21 cellular contexts compared by ENCODE assay signal in the genomic region with DNA sequence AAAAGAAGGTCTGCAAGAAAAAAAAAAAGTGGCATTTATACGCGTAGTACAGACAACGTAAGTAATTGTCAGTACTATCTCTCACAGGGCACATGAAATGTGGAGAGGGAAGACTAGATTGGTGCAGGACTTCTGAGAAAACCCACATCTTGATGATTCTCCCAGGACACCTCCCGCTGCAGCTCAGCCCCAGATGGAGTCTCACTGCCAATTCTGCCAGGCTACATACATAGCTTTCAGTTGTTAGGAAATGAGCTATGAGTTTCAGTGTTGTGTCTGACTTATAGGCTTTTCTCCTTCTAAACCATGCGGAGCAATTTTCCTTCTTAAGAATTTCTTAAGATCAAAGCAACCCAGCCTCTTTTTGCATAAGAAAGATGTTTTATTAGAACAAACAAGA. TPM values are rescaled to one million over a fixed set of nuclear protein-coding genes. Genes with fewer than 3 reads are reported as not detected.
DNase-seq lines count a peak whose midpoint lies in the region; ATAC-seq and TF ChIP-seq lines count a peak whose summit lies in the region.
"Had no signal": no experiment of that assay in that cellular context is flagged by ENCODE, and none has a peak within 500 bp of the region (broad histone marks: within the 10 kb centered on the region; RNA-seq: fewer than 3 reads in every experiment).

No MANE protein-coding gene starts in this region.

- H3K9ac ChIP-seq in MM.1S (ENCODE audit: low read length): no peak overlapping the region
- H3K9ac ChIP-seq: BLaER1, KMS-11 had no signal

- no peaks in the 10 kb centered on the region for H4K20me1 ChIP-seq in MM.1S (ENCODE audit: insufficient read depth, low read length)
- H4K20me1 ChIP-seq: BLaER1 had no signal

- peak overlapping the region; percentile 8 for H3K4me3 Mint-ChIP-seq in memory B cell
- H3K4me3 Mint-ChIP-seq in stimulated activated memory B cell treated with anti-CD40 and anti-IgM and Interleukin-4, amounts not matched to agents 10 μg/mL and 1 μg/mL and 100 μg/mL, for 72 hours: no peak overlapping the region
- H3K4me3 Mint-ChIP-seq: CD4-positive, alpha-beta T cell had no signal

- no peak overlapping the region for H3K4me3 ChIP-seq in MM.1S (ENCODE audit: low read length)
- H3K4me3 ChIP-seq in BE2C (ENCODE audit: low read depth, low read length): no peak overlapping the region
- H3K4me3 ChIP-seq: BLaER1, PC-9 had no signal

- no peaks in the 10 kb centered on the region for H3K79me2 ChIP-seq in MM.1S (ENCODE audit: low read length)

- H3K4me2 ChIP-seq in MM.1S (ENCODE audit: low read depth, low read length): 0 out of 2 replicates have a peak overlapping the region, but pooled peaks have one; percentile 23
- H3K4me2 ChIP-seq: BLaER1, KMS-11, PC-9 had no signal

- H3K9me3 Mint-ChIP-seq in memory B cell: peaks cover 2% of the 10 kb centered on the region
- H3K9me3 Mint-ChIP-seq in stimulated activated memory B cell treated with anti-CD40 and anti-IgM and Interleukin-4, amounts not matched to agents 10 μg/mL and 1 μg/mL and 100 μg/mL, for 72 hours: peaks cover 3% of the 10 kb centered on the region
- H3K9me3 Mint-ChIP-seq: CD4-positive, alpha-beta T cell had no signal

- DNase-seq in MM.1S: no peak
- peak; percentile 70 for DNase-seq in OCI-M1 (lab: John Stamatoyannopoulos, UW)
- DNase-seq in memory B cell (ENCODE audit: low spot score in 2 of 2): no peak
- DNase-seq in BE2C: no peak
- no peak for DNase-seq in stimulated activated CD8-positive, alpha-beta memory T cell treated with anti-CD3 and anti-CD28 coated beads, Interleukin-4, amount 100 ng/mL, for 48 hours
- DNase-seq: CD4-positive, alpha-beta T cell; COR-L47; GF-D8; GOT3; HCEC 1CT; IMR-90; NCI-H1694 treated with DMSO at 0.1 percent for 48 hours; NCI-H2081 treated with DMSO at 0.1 percent for 48 hours; NCI-H526 treated with DMSO at 0.1 percent for 48 hours; PC-9; RPMI8226; SHP77 had no signal

- ATAC-seq in memory B cell (ENCODE audit: low read depth): no peak
- no peak for ATAC-seq in stimulated activated memory B cell treated with anti-CD40 and anti-IgM and Interleukin-4, amounts not matched to agents 10 μg/mL and 1 μg/mL and 100 μg/mL, for 72 hours
- ATAC-seq in HG02759 (IDR thresholded peaks at IDR 0.05; ENCODE audit: unreplicated experiment): no peak

- H3F3A ChIP-seq in MM.1S (ENCODE audit: insufficient read depth, low read length): no peaks in the 10 kb centered on the region; the same call in 1 of the 2 replicates

- H2AFZ ChIP-seq in MM.1S (ENCODE audit: low read length): no peak overlapping the region
- H2AFZ ChIP-seq: PC-9 had no signal

- no peak overlapping the region for H3K27ac ChIP-seq in MM.1S (ENCODE audit: low read length)
- H3K27ac ChIP-seq: BLaER1, KMS-11, PC-9 had no signal

- no peaks in the 10 kb centered on the region for H3K9me3 ChIP-seq in MM.1S (replicated peaks; ENCODE audit: insufficient read depth, low read length)
- H3K9me3 ChIP-seq in BE2C: no peaks in the 10 kb centered on the region
- H3K9me3 ChIP-seq: BLaER1 had no signal

- TF ChIP-seq CTCF in MM.1S (IDR thresholded peaks at IDR 0.05; ENCODE audit: low read length) (no peak), BE2C (IDR thresholded peaks at IDR 0.05; ENCODE audit: low read depth, low read length) (no peak)

- H3K27ac Mint-ChIP-seq in memory B cell: peak overlapping the region; percentile 78
- H3K27ac Mint-ChIP-seq in stimulated activated memory B cell treated with anti-CD40 and anti-IgM and Interleukin-4, amounts not matched to agents 10 μg/mL and 1 μg/mL and 100 μg/mL, for 72 hours: peak overlapping the region; percentile 4
- H3K27ac Mint-ChIP-seq: CD4-positive, alpha-beta T cell had no signal

- no peaks in the 10 kb centered on the region for H3K27me3 Mint-ChIP-seq in memory B cell
- no peaks in the 10 kb centered on the region for H3K27me3 Mint-ChIP-seq in stimulated activated memory B cell treated with anti-CD40 and anti-IgM and Interleukin-4, amounts not matched to agents 10 μg/mL and 1 μg/mL and 100 μg/mL, for 72 hours

- no peaks in the 10 kb centered on the region for H3K27me3 ChIP-seq in MM.1S (replicated peaks; ENCODE audit: insufficient read depth, low read length)
- no peaks in the 10 kb centered on the region for H3K27me3 ChIP-seq in BE2C
- H3K27me3 ChIP-seq: BLaER1 had no signal

- peaks cover 4% of the 10 kb centered on the region for H3K36me3 Mint-ChIP-seq in memory B cell
- no peaks in the 10 kb centered on the region for H3K36me3 Mint-ChIP-seq in stimulated activated memory B cell treated with anti-CD40 and anti-IgM and Interleukin-4, amounts not matched to agents 10 μg/mL and 1 μg/mL and 100 μg/mL, for 72 hours

- no peaks in the 10 kb centered on the region for H3K36me3 ChIP-seq in MM.1S (replicated peaks; ENCODE audit: insufficient read depth, low read length)
- H3K36me3 ChIP-seq in BE2C: no peaks in the 10 kb centered on the region
- H3K36me3 ChIP-seq: BLaER1 had no signal

- H3K4me1 Mint-ChIP-seq in memory B cell: peaks cover 21% of the 10 kb centered on the region
- H3K4me1 Mint-ChIP-seq in stimulated activated memory B cell treated with anti-CD40 and anti-IgM and Interleukin-4, amounts not matched to agents 10 μg/mL and 1 μg/mL and 100 μg/mL, for 72 hours: peaks cover 20% of the 10 kb centered on the region

- H3K9me2 ChIP-seq in MM.1S (replicated peaks; ENCODE audit: insufficient read depth, low read length): no peaks in the 10 kb centered on the region

- peaks cover 6% of the 10 kb centered on the region; the same call in 1 of the 2 replicates for H3K4me1 ChIP-seq in MM.1S (ENCODE audit: low read length)
- H3K4me1 ChIP-seq in BE2C: no peaks in the 10 kb centered on the region
- H3K4me1 ChIP-seq: BLaER1 had no signal

RNA-seq across cellular contexts. Expression of a gene that starts 9.6 kb away (rescaled TPM):
- not detected for polyA plus RNA-seq in BE2C (2012; ENCODE audit: insufficient read depth, insufficient read length, low read depth)
- polyA plus RNA-seq: IMR-90 had no signal

RNA-seq across cellular contexts. Expression of a gene that starts 19.7 kb away (rescaled TPM):
- not detected for polyA plus RNA-seq in BE2C (2012; ENCODE audit: insufficient read depth, insufficient read length, low read depth)
- polyA plus RNA-seq: IMR-90 had no signal

RNA-seq across cellular contexts. Expression of a gene that starts 40.1 kb away (rescaled TPM):
- not detected for polyA plus RNA-seq in BE2C (2012; ENCODE audit: insufficient read depth, insufficient read length, low read depth)
- polyA plus RNA-seq: IMR-90 had no signal

RNA-seq across cellular contexts. Expression of a gene that starts 56.5 kb away (rescaled TPM):
- not detected for polyA plus RNA-seq in BE2C (2012; ENCODE audit: insufficient read depth, insufficient read length, low read depth)
- polyA plus RNA-seq: IMR-90 had no signal

RNA-seq across cellular contexts. Expression of a gene that starts 57.9 kb away (rescaled TPM):
- not detected for polyA plus RNA-seq in BE2C (2012; ENCODE audit: insufficient read depth, insufficient read length, low read depth)
- polyA plus RNA-seq: IMR-90 had no signal
